Comparison of ENCODE assay signal across 8 cellular contexts in genomic region chr13:44300895-44301638, GRCh38.
A peak's percentile ranks its signal among the peaks of the same experiment; 100 is the strongest.
DNase-seq lines count a peak whose midpoint lies in the region; ATAC-seq and TF ChIP-seq lines count a peak whose summit lies in the region.

No MANE protein-coding gene starts in this region.

- no peak for TF ChIP-seq POLR2A in stomach (IDR thresholded peaks at IDR 0.05)

- no peak for TF ChIP-seq EP300 in stomach (IDR thresholded peaks at IDR 0.05)

- H3K9me3 ChIP-seq in RWPE2 (ENCODE audit: severe bottlenecking), result no peaks in the 10 kb centered on the region
- no peaks in the 10 kb centered on the region for H3K9me3 ChIP-seq in stomach

- H3K27me3 ChIP-seq in RWPE2 (ENCODE audit: insufficient read depth, poor library complexity, severe bottlenecking), result no peaks in the 10 kb centered on the region
- no peaks in the 10 kb centered on the region for H3K27me3 ChIP-seq in stomach

- no peak overlapping the region for H3K4me3 ChIP-seq in RWPE2 (ENCODE audit: severe bottlenecking)
- no peak overlapping the region for H3K4me3 ChIP-seq in stomach

- H3K4me1 Mint-ChIP-seq in CD14-positive monocyte, result peaks cover 17% of the 10 kb centered on the region

- WGBS in stomach, 5 donors, result 30 to 39% (median 35%) methylated on average over 9 of the region's 9 CpGs

- ATAC-seq in HG03280 (IDR thresholded peaks at IDR 0.05; ENCODE audit: unreplicated experiment) (peak; percentile 52), RWPE2 (ENCODE audit: low read depth) (peak; percentile 91)

- intact Hi-C loops in CD14-positive monocyte (cut with micrococcal nuclease), result loop anchor here in 1 of 2 donors (10.0 kb wide), 1 partner anchor 134 kb away; no protein-coding TSS in a partner anchor
- intact Hi-C loops in stomach (cut with DNase I; ENCODE audit: low total_unique reads), result no loop called here

- peaks cover 0 to 3% (median 0%) of the 10 kb centered on the region in 7 donors for H3K9me3 Mint-ChIP-seq in CD14-positive monocyte

- peak; percentile 53 for DNase-seq in CD14-positive monocyte (ENCODE audit: low spot score)
- DNase-seq in GM19238 (ENCODE audit: insufficient read length, low spot score), result peak; percentile 16
- DNase-seq in RWPE2 (ENCODE audit: low spot score), result peak; percentile 79
- DNase-seq in germinal center (ENCODE audit: low spot score), result peak; percentile 35
- peak; percentile 66 for DNase-seq in stomach
- no peak for DNase-seq in SK-N-DZ (ENCODE audit: low spot score)
- DNase-seq in OCI-M1 (lab: John Stamatoyannopoulos, UW), result no peak

- TF ChIP-seq CTCF in CD14-positive monocyte (IDR thresholded peaks at IDR 0.05), result no peak
- TF ChIP-seq CTCF in RWPE2 (IDR thresholded peaks at IDR 0.05; ENCODE audit: poor library complexity, severe bottlenecking), result no peak
- TF ChIP-seq CTCF in stomach (IDR thresholded peaks at IDR 0.05), result no peak

- H3K4me1 ChIP-seq in RWPE2 (ENCODE audit: insufficient read depth, poor library complexity, severe bottlenecking), result peaks cover 55% of the 10 kb centered on the region
- peaks cover 30 to 69% (median 52%) of the 10 kb centered on the region in 4 donors for H3K4me1 ChIP-seq in stomach

- H3K27ac Mint-ChIP-seq in CD14-positive monocyte, result peak overlapping the region; percentile 28 to 79 (median 69)

- H3K36me3 ChIP-seq in RWPE2 (ENCODE audit: low read depth) (no peaks in the 10 kb centered on the region), stomach (no peaks in the 10 kb centered on the region)

- H3K27me3 Mint-ChIP-seq in CD14-positive monocyte (ENCODE audit: low read depth in 3 of 3), result peaks cover 0 to 2% (median 2%) of the 10 kb centered on the region in 3 donors

- peak overlapping the region; percentile 91 for H3K27ac ChIP-seq in RWPE2 (ENCODE audit: poor library complexity, severe bottlenecking)
- H3K27ac ChIP-seq in stomach, result peak overlapping the region; percentile 49 to 93 (median 75)

- peak overlapping the region in 1 of 2 donors; percentile 32 for H3K4me3 Mint-ChIP-seq in CD14-positive monocyte

- H3K36me3 Mint-ChIP-seq in CD14-positive monocyte, result no peaks in the 10 kb centered on the region

Comparison
In these comparisons a context has a peak if more than half of its experiments do, and no peak if none do; other contexts are left out.
1. DNase-seq: peak in CD14-positive monocyte (single experiment), GM19238 (single experiment), RWPE2 (single experiment), germinal center (single experiment) and stomach (single experiment); none in SK-N-DZ (single experiment) and OCI-M1 (single experiment).